ENCODE assay signal across 8 cellular contexts in genomic region chr7:87907136-87907906, GRCh38. TPM values are rescaled to one million over a fixed set of nuclear protein-coding genes. Genes with fewer than 3 reads are reported as not detected.
DNase-seq lines count a peak whose midpoint lies in the region; ATAC-seq, FAIRE-seq and TF ChIP-seq lines count a peak whose summit lies in the region.
"Not testable (repeated sequence)": the region's sequence is repeated elsewhere in the genome, so short reads cannot be mapped to it uniquely, and the experiment has no call there.

No MANE protein-coding gene starts in this region.

- H2BK12ac ChIP-seq in H9 (ENCODE audit: insufficient read length, low read depth, low read length), result not testable (repeated sequence)

- not testable (repeated sequence) for H3K4ac ChIP-seq in H9 (ENCODE audit: low read depth, low read length)

- H3K4me3 Mint-ChIP-seq in H9; activated naive CD8-positive, alpha-beta T cell treated with anti-CD3 and anti-CD28 coated beads, Interleukin-2, amount 50 U/mL, for 24 hours: not testable (repeated sequence)

- H3K4me1 Mint-ChIP-seq in H9; activated naive CD8-positive, alpha-beta T cell treated with anti-CD3 and anti-CD28 coated beads, Interleukin-2, amount 50 U/mL, for 24 hours: not testable (repeated sequence)

- H4K20me1 ChIP-seq in H9 (ENCODE audit: control insufficient read depth, insufficient read depth, insufficient read length), result not testable (repeated sequence)

- not testable (repeated sequence) for H2AK5ac ChIP-seq in H9 (ENCODE audit: insufficient read length, low read length)

- H3K18ac ChIP-seq in H9 (ENCODE audit: insufficient read length, low read depth, low read length), result not testable (repeated sequence)

- not testable (repeated sequence) for H4K5ac ChIP-seq in H9 (ENCODE audit: insufficient read length, low read depth, low read length)

- H3K23me2 ChIP-seq in H9 (ENCODE audit: insufficient read length, low read depth, low read length, poor library complexity, severe bottlenecking), result not testable (repeated sequence)

- H3K27ac Mint-ChIP-seq in H9, result peak overlapping the region in 2 of 3 experiments; percentile 27 to 40; a peak in 3 of 7 replicates
- peak overlapping the region; percentile 41 for H3K27ac Mint-ChIP-seq in activated naive CD8-positive, alpha-beta T cell treated with anti-CD3 and anti-CD28 coated beads, Interleukin-2, amount 50 U/mL, for 24 hours

- not testable (repeated sequence) for ATAC-seq in activated naive CD8-positive, alpha-beta T cell treated with anti-CD3 and anti-CD28 coated beads, Interleukin-2, amount 50 U/mL, for 24 hours
- peak; percentile 19 for ATAC-seq in omental fat pad (ENCODE audit: low FRiP score)

- not testable (repeated sequence) for H2BK20ac ChIP-seq in H9 (ENCODE audit: low read depth, low read length, poor library complexity, severe bottlenecking)

- not testable (repeated sequence) for H3K4me1 ChIP-seq in H9 (ENCODE audit: insufficient read depth, low read length); cardiac muscle cell (ENCODE audit: low read depth)

- H3K27me3 Mint-ChIP-seq in H9 (ENCODE audit: low read depth); activated naive CD8-positive, alpha-beta T cell treated with anti-CD3 and anti-CD28 coated beads, Interleukin-2, amount 50 U/mL, for 24 hours: not testable (repeated sequence)

- not testable (repeated sequence) for H3K56ac ChIP-seq in H9 (ENCODE audit: insufficient read length, low read depth, low read length)

- not testable (repeated sequence) for H3K9ac ChIP-seq in H9 (ENCODE audit: extremely low read depth, insufficient read length, low read length)

- not testable (repeated sequence) for H3K4me3 ChIP-seq in cardiac muscle cell

- not testable (repeated sequence) for H3K23ac ChIP-seq in H9 (ENCODE audit: insufficient read length, low read depth, low read length)

- not testable (repeated sequence) for H3K27me3 ChIP-seq in H9 (ENCODE audit: insufficient read depth, low read length); cardiac muscle cell

- peaks cover 13 to 46% (median 16%) of the 10 kb centered on the region in 3 experiments; a peak in 6 of 7 replicates for H3K36me3 Mint-ChIP-seq in H9 (ENCODE audit: insufficient read depth in 1 of 3, low read depth in 3 of 3)
- H3K36me3 Mint-ChIP-seq in activated naive CD8-positive, alpha-beta T cell treated with anti-CD3 and anti-CD28 coated beads, Interleukin-2, amount 50 U/mL, for 24 hours (ENCODE audit: low read depth), result peaks cover 23% of the 10 kb centered on the region

- DNase-seq in DMS53 (lab: John Stamatoyannopoulos, UW) (peak; percentile 24), cardiac muscle cell (ENCODE audit: low read depth in 1 of 2, low spot score in 1 of 2) (peak in 1 of 2 donors; percentile 63)
- DNase-seq in H9; activated naive CD8-positive, alpha-beta T cell treated with anti-CD3 and anti-CD28 coated beads, Interleukin-2, amount 50 U/mL, for 24 hours; omental fat pad (ENCODE audit: low spot score): not testable (repeated sequence)

- H3T11ph ChIP-seq in H9 (ENCODE audit: low read length), result not testable (repeated sequence)

- WGBS in H9 (ENCODE audit: extremely low coverage, insufficient read length, low lambda C conversion rate), result no CpG with 5 or more reads among the region's 3 CpGs

- H3K9me3 Mint-ChIP-seq in H9; activated naive CD8-positive, alpha-beta T cell treated with anti-CD3 and anti-CD28 coated beads, Interleukin-2, amount 50 U/mL, for 24 hours: not testable (repeated sequence)

- H2BK15ac ChIP-seq in H9 (ENCODE audit: low read depth, low read length), result not testable (repeated sequence)

- TF ChIP-seq CTCF in 22Rv1 (IDR thresholded peaks at IDR 0.05); H9 (conservative IDR thresholded peaks at IDR 0.05); cardiac muscle cell (IDR thresholded peaks at IDR 0.05; ENCODE audit: low read depth, low read length); omental fat pad (IDR thresholded peaks at IDR 0.05): not testable (repeated sequence)

- not testable (repeated sequence) for H2AFZ ChIP-seq in H9 (ENCODE audit: low read length)

- not testable (repeated sequence) for H3K9me3 ChIP-seq in H9 (ENCODE audit: control insufficient read depth, low read depth, low read length); cardiac muscle cell (ENCODE audit: low read depth)

- H4K91ac ChIP-seq in H9 (ENCODE audit: insufficient read length, low read depth, low read length), result not testable (repeated sequence)

- H4K8ac ChIP-seq in H9 (replicated peaks; ENCODE audit: insufficient read length, low read depth, low read length), result not testable (repeated sequence)

- not testable (repeated sequence) for H3K4me2 ChIP-seq in H9 (ENCODE audit: insufficient read depth, insufficient read length, low read length)

- peak; percentile 41 for FAIRE-seq in TTC549 (lab: Jason Lieb, UNC)
- peak; percentile 33 for FAIRE-seq in endometrium (lab: Jason Lieb, UNC)

- not testable (repeated sequence) for H3K14ac ChIP-seq in H9 (ENCODE audit: insufficient read depth, low read length)

- H3K27ac ChIP-seq in 22Rv1 (peak overlapping the region; percentile 51), cardiac muscle cell (peak overlapping the region; percentile 13)
- H3K27ac ChIP-seq in H9 (ENCODE audit: insufficient read length, low read depth, low read length), result not testable (repeated sequence)

- not testable (repeated sequence) for H2BK5ac ChIP-seq in H9 (ENCODE audit: insufficient read length, low read length)

- H2BK120ac ChIP-seq in H9 (ENCODE audit: low read depth, low read length, poor library complexity, severe bottlenecking), result not testable (repeated sequence)

- H3K79me1 ChIP-seq in H9 (ENCODE audit: insufficient read depth, low read depth, low read length, poor library complexity, severe bottlenecking), result not testable (repeated sequence)

- peaks cover 14% of the 10 kb centered on the region for H3K36me3 ChIP-seq in cardiac muscle cell

- H3K79me2 ChIP-seq in H9 (ENCODE audit: insufficient read depth, low read length), result not testable (repeated sequence)

RNA-seq across cellular contexts. Expression of gene ADAM22, which starts 26.7 kb away (rescaled TPM):
- total RNA-seq in H9 (2021), result 8.6 and 8.7 TPM in 2 replicates
- total RNA-seq in cardiac muscle cell, result 4.1 and 5.8 TPM in 2 replicates
- polyA plus RNA-seq in cardiac muscle cell, result 1.1 and 3.5 TPM in 2 replicates
- total RNA-seq in omental fat pad, result 1 to 10 TPM in 3 of 4 donors, under 1 TPM in 1; 0.82 to 7.3 (median 3.4) TPM

RNA-seq across cellular contexts. Expression of gene DBF4, which starts 31.0 kb away (rescaled TPM):
- total RNA-seq in H9 (2021), result 75.9 TPM in 2 replicates
- 16.2 and 29.4 TPM in 2 replicates for total RNA-seq in cardiac muscle cell
- 18.1 and 31.0 TPM in 2 replicates for polyA plus RNA-seq in cardiac muscle cell
- 10 to 100 TPM in 3 of 4 donors, 1 to 10 TPM in 1; 7.7 to 21.4 (median 16.1) TPM for total RNA-seq in omental fat pad

RNA-seq across cellular contexts. Expression of gene SLC25A40, which starts 31.2 kb away (rescaled TPM):
- total RNA-seq in H9 (2021) (10.4 and 14.5 TPM in 2 replicates), cardiac muscle cell (7.1 and 26.1 TPM in 2 replicates), omental fat pad (10 to 100 TPM in 2 of 4 donors, 1 to 10 TPM in 2; 5.9 to 22.1 (median 8.2) TPM)
- 8.1 and 21.4 TPM in 2 replicates for polyA plus RNA-seq in cardiac muscle cell
